In genomic region chr14:49619273-49619672, GRCh38 we compare ENCODE assay signal across 8 cellular contexts. TPM values are rescaled to one million over a fixed set of nuclear protein-coding genes. Genes with fewer than 3 reads are reported as not detected.
DNase-seq lines count a peak whose midpoint lies in the region; ATAC-seq and TF ChIP-seq lines count a peak whose summit lies in the region.
"Not testable (repeated sequence)": the region's sequence is repeated elsewhere in the genome, so short reads cannot be mapped to it uniquely, and the experiment has no call there.

No MANE protein-coding gene starts in this region.

- peaks cover 17% of the 10 kb centered on the region for H3K4me1 Mint-ChIP-seq in Calu3 (ENCODE audit: low read depth, unreplicated experiment)
- peaks cover 34% of the 10 kb centered on the region for H3K4me1 Mint-ChIP-seq in activated CD4-positive, alpha-beta T cell treated with anti-CD3 and anti-CD28 coated beads, Interleukin-2, amount 10 ng/mL, durations not matched to agents 24 days and 14 days
- H3K4me1 Mint-ChIP-seq in type B pancreatic cell (ENCODE audit: unreplicated experiment), result peaks cover 31% of the 10 kb centered on the region

- H3K4ac ChIP-seq in trophoblast cell (ENCODE audit: low read depth, low read length), result peak overlapping the region; percentile 17

- H3K36me3 Mint-ChIP-seq in Calu3 (ENCODE audit: insufficient read depth, unreplicated experiment), result peaks cover 66% of the 10 kb centered on the region
- peaks cover 67% of the 10 kb centered on the region for H3K36me3 Mint-ChIP-seq in activated CD4-positive, alpha-beta T cell treated with anti-CD3 and anti-CD28 coated beads, Interleukin-2, amount 10 ng/mL, durations not matched to agents 24 days and 14 days (ENCODE audit: low read depth)
- peaks cover 20% of the 10 kb centered on the region for H3K36me3 Mint-ChIP-seq in type B pancreatic cell

- H3K4me3 ChIP-seq in MM.1S (ENCODE audit: low read length) (peak overlapping the region; percentile 81), brain microvascular endothelial cell (ENCODE audit: low read depth, low read length) (peak overlapping the region; percentile 88), fibroblast of pulmonary artery (replicated peaks; ENCODE audit: low read depth, low read length) (peak overlapping the region; percentile 93), lung (peak overlapping the region; percentile 94), trophoblast cell (ENCODE audit: low read depth, low read length) (peak overlapping the region; percentile 50)

- H3K4me1 ChIP-seq in MM.1S (ENCODE audit: low read length); trophoblast cell (ENCODE audit: control insufficient read depth in 1 of 2, insufficient read depth in 2 of 2, low read length in 2 of 2): not testable (repeated sequence)
- H3K4me1 ChIP-seq in lung (ENCODE audit: control insufficient read depth in 2 of 2, insufficient read depth in 2 of 2, low read length in 2 of 2), result peaks cover 4 to 15% of the 10 kb centered on the region in 2 donors

- not testable (repeated sequence) for TF ChIP-seq CTCF in Calu3 (IDR thresholded peaks at IDR 0.05; ENCODE audit: unreplicated experiment); MM.1S (IDR thresholded peaks at IDR 0.05; ENCODE audit: low read length); brain microvascular endothelial cell (IDR thresholded peaks at IDR 0.05; ENCODE audit: low read depth, low read length, missing control alignments); fibroblast of pulmonary artery (IDR thresholded peaks at IDR 0.05; ENCODE audit: low read length, missing control alignments); lung (IDR thresholded peaks at IDR 0.05; ENCODE audit: control extremely low read depth, extremely low read depth); type B pancreatic cell (conservative IDR thresholded peaks at IDR 0.05)

- not testable (repeated sequence) for H3K27me3 ChIP-seq in MM.1S (replicated peaks; ENCODE audit: insufficient read depth, low read length); brain microvascular endothelial cell (replicated peaks); lung (ENCODE audit: control insufficient read depth, insufficient read depth); trophoblast cell (ENCODE audit: insufficient read depth, low read length)

- H3K9ac ChIP-seq in MM.1S (ENCODE audit: low read length) (peak overlapping the region; percentile 95; the same call in 1 of the 2 replicates), trophoblast cell (ENCODE audit: low read length) (peak overlapping the region; percentile 70)

- H3F3A ChIP-seq in MM.1S (ENCODE audit: insufficient read depth, low read length), result not testable (repeated sequence)

- H2AFZ ChIP-seq in MM.1S (ENCODE audit: low read length); trophoblast cell (ENCODE audit: insufficient read depth, low read length, poor library complexity): not testable (repeated sequence)

- intact Hi-C loops in Calu3 (cut with micrococcal nuclease; ENCODE audit: unreplicated experiment); activated CD4-positive, alpha-beta T cell treated with anti-CD3 and anti-CD28 coated beads, Interleukin-2, amount 10 ng/mL, durations not matched to agents 24 days and 14 days (cut with micrococcal nuclease): not testable (repeated sequence)

- not testable (repeated sequence) for H3K9me3 ChIP-seq in MM.1S (replicated peaks; ENCODE audit: insufficient read depth, low read length); lung (ENCODE audit: control insufficient read depth in 2 of 2, insufficient read depth in 1 of 2, low read length in 1 of 2); trophoblast cell (ENCODE audit: insufficient read depth, low read depth, low read length)

- not testable (repeated sequence) for H3K36me3 ChIP-seq in MM.1S (replicated peaks; ENCODE audit: insufficient read depth, low read length); lung (ENCODE audit: control insufficient read depth in 2 of 2, insufficient read depth in 2 of 2, low read length in 2 of 2)
- H3K36me3 ChIP-seq in brain microvascular endothelial cell (replicated peaks) (peaks cover 14% of the 10 kb centered on the region), trophoblast cell (ENCODE audit: control insufficient read depth in 1 of 2, insufficient read depth in 2 of 2, low read length in 2 of 2) (peaks cover 5 to 11% of the 10 kb centered on the region in 2 experiments)

- ATAC-seq in lung (ENCODE audit: insufficient read depth, low FRiP score), result not testable (repeated sequence)

- not testable (repeated sequence) for H2BK5ac ChIP-seq in trophoblast cell (ENCODE audit: low read depth, low read length, poor library complexity)

- H3K27ac ChIP-seq in MM.1S (ENCODE audit: low read length); brain microvascular endothelial cell; lung (ENCODE audit: low read depth in 1 of 2, low read length in 1 of 2); trophoblast cell (ENCODE audit: low read depth, low read length): not testable (repeated sequence)

- H3K23ac ChIP-seq in trophoblast cell (ENCODE audit: low read length), result not testable (repeated sequence)

- not testable (repeated sequence) for H3K14ac ChIP-seq in trophoblast cell (ENCODE audit: low read length)

- CTCF ChIA-PET in Calu3 (lab: Charles Lee), result interaction anchor here (0.9 kb wide), 1 partner anchor 16 kb away, joined by 3 read pairs; no protein-coding TSS in a partner anchor

- in situ Hi-C loops in brain microvascular endothelial cell (cut with HindIII; ENCODE audit: low pct_ligation_motif_present, low sequenced_read_pairs), result not testable (repeated sequence)

- not testable (repeated sequence) for H3K27me3 Mint-ChIP-seq in Calu3 (ENCODE audit: unreplicated experiment); activated CD4-positive, alpha-beta T cell treated with anti-CD3 and anti-CD28 coated beads, Interleukin-2, amount 10 ng/mL, durations not matched to agents 24 days and 14 days; type B pancreatic cell

- not testable (repeated sequence) for H2BK12ac ChIP-seq in trophoblast cell (ENCODE audit: low read length)

- not testable (repeated sequence) for H4K8ac ChIP-seq in trophoblast cell (ENCODE audit: low read depth, low read length)

- not testable (repeated sequence) for H2AK5ac ChIP-seq in trophoblast cell (ENCODE audit: low read length)

- H3K79me1 ChIP-seq in trophoblast cell (ENCODE audit: low read length), result peaks cover 13% of the 10 kb centered on the region

- H3K27ac Mint-ChIP-seq in Calu3 (ENCODE audit: unreplicated experiment) (peak overlapping the region; percentile 99), type B pancreatic cell (peak overlapping the region; percentile 100)
- peak overlapping the region; percentile 96 for H3K27ac Mint-ChIP-seq in activated CD4-positive, alpha-beta T cell treated with anti-CD3 and anti-CD28 coated beads, Interleukin-2, amount 10 ng/mL, durations not matched to agents 24 days and 14 days

- H3K79me2 ChIP-seq in MM.1S (ENCODE audit: low read length) (peaks cover 56% of the 10 kb centered on the region), trophoblast cell (ENCODE audit: control insufficient read depth, insufficient read depth, low read length, poor library complexity) (peaks cover 20% of the 10 kb centered on the region)

- H4K20me1 ChIP-seq in MM.1S (ENCODE audit: insufficient read depth, low read length), result not testable (repeated sequence)

- H3K18ac ChIP-seq in trophoblast cell (ENCODE audit: low read length), result not testable (repeated sequence)

- 71 to 84% methylated on average over 19 of the region's 19 CpGs for WGBS in lung, 2 donors
- no CpG with 5 or more reads among the region's 19 CpGs for WGBS in trophoblast cell (ENCODE audit: extremely low coverage, insufficient coverage, insufficient read length)

- H4K12ac ChIP-seq in trophoblast cell (ENCODE audit: low read depth, low read length), result not testable (repeated sequence)

- H3K9me2 ChIP-seq in MM.1S (replicated peaks; ENCODE audit: insufficient read depth, low read length), result not testable (repeated sequence)

- not testable (repeated sequence) for DNase-seq in Calu3; MM.1S; activated CD4-positive, alpha-beta T cell treated with anti-CD3 and anti-CD28 coated beads, Interleukin-2, amount 10 ng/mL, durations not matched to agents 24 days and 14 days; brain microvascular endothelial cell; fibroblast of pulmonary artery (ENCODE audit: low read depth); trophoblast cell; type B pancreatic cell (ENCODE audit: extremely low spot score, unreplicated experiment)
- DNase-seq in lung (ENCODE audit: low spot score), result peak; percentile 17

- H4K91ac ChIP-seq in trophoblast cell (ENCODE audit: low read depth, low read length), result not testable (repeated sequence)

- not testable (repeated sequence) for H2BK120ac ChIP-seq in trophoblast cell (ENCODE audit: insufficient read depth, low read length, poor library complexity)

- H3K4me3 Mint-ChIP-seq in Calu3 (ENCODE audit: low read depth, unreplicated experiment) (peak overlapping the region; percentile 95), type B pancreatic cell (peak overlapping the region; percentile 99)
- peak overlapping the region; percentile 96 for H3K4me3 Mint-ChIP-seq in activated CD4-positive, alpha-beta T cell treated with anti-CD3 and anti-CD28 coated beads, Interleukin-2, amount 10 ng/mL, durations not matched to agents 24 days and 14 days

- BruUV-seq in Calu3 (replicated peaks; lab: Mats Ljungman, UMichigan), result not testable (repeated sequence)

- peak overlapping the region; percentile 54 for H3K4me2 ChIP-seq in MM.1S (ENCODE audit: low read depth, low read length)
- H3K4me2 ChIP-seq in trophoblast cell (ENCODE audit: low read length), result peak overlapping the region; percentile 96

- H3K9me3 Mint-ChIP-seq in Calu3 (ENCODE audit: low read depth, unreplicated experiment); activated CD4-positive, alpha-beta T cell treated with anti-CD3 and anti-CD28 coated beads, Interleukin-2, amount 10 ng/mL, durations not matched to agents 24 days and 14 days; type B pancreatic cell: not testable (repeated sequence)

RNA-seq across cellular contexts. Expression of gene RPL36AL, which starts 1.2 kb away (rescaled TPM):
- total RNA-seq in Calu3 (2022) (159 and 161 TPM in 2 replicates), lung (100 to 1,000 TPM; 117 to 158 TPM), type B pancreatic cell (ENCODE audit: low replicate concordance) (134 and 156 TPM in 2 replicates)
- total RNA-seq in activated CD4-positive, alpha-beta T cell treated with anti-CD3 and anti-CD28 coated beads, Interleukin-2, amount 10 ng/mL, durations not matched to agents 24 days and 14 days, result 221 and 229 TPM in 2 replicates
- 100 to 1,000 TPM; 343 to 729 TPM for polyA plus RNA-seq in lung
- 509 and 527 TPM in 2 replicates for polyA plus RNA-seq in trophoblast cell (2013)

RNA-seq across cellular contexts. Expression of gene MGAT2, which starts 1.3 kb away (rescaled TPM):
- total RNA-seq in Calu3 (2022) (39.3 and 45.8 TPM in 2 replicates), lung (10 to 100 TPM; 26.8 to 44.2 TPM), type B pancreatic cell (ENCODE audit: low replicate concordance) (25.6 and 27.0 TPM in 2 replicates)
- total RNA-seq in activated CD4-positive, alpha-beta T cell treated with anti-CD3 and anti-CD28 coated beads, Interleukin-2, amount 10 ng/mL, durations not matched to agents 24 days and 14 days, result 45.6 and 48.5 TPM in 2 replicates
- polyA plus RNA-seq in lung, result 10 to 100 TPM; 15.2 to 32.4 TPM
- polyA plus RNA-seq in trophoblast cell (2013), result 18.0 and 18.4 TPM in 2 replicates

RNA-seq across cellular contexts. Expression of gene DNAAF2, which starts 15.8 kb away (rescaled TPM):
- total RNA-seq in Calu3 (2022) (11.3 and 13.2 TPM in 2 replicates), lung (10 to 100 TPM; 11.7 to 12.3 TPM), type B pancreatic cell (ENCODE audit: low replicate concordance) (14.8 and 16.5 TPM in 2 replicates)
- 12.3 and 12.5 TPM in 2 replicates for total RNA-seq in activated CD4-positive, alpha-beta T cell treated with anti-CD3 and anti-CD28 coated beads, Interleukin-2, amount 10 ng/mL, durations not matched to agents 24 days and 14 days
- 1 to 10 TPM; 4.4 to 8.2 TPM for polyA plus RNA-seq in lung
- 6.2 and 6.3 TPM in 2 replicates for polyA plus RNA-seq in trophoblast cell (2013)

RNA-seq across cellular contexts. Expression of gene LRR1, which starts 20.5 kb away (rescaled TPM):
- 27.3 and 30.5 TPM in 2 replicates for total RNA-seq in Calu3 (2022)
- total RNA-seq in activated CD4-positive, alpha-beta T cell treated with anti-CD3 and anti-CD28 coated beads, Interleukin-2, amount 10 ng/mL, durations not matched to agents 24 days and 14 days, result 47.7 and 50.4 TPM in 2 replicates
- 10 to 100 TPM in 1 of 2 donors, 1 to 10 TPM in 1; 6.9 to 11.9 TPM for total RNA-seq in lung
- polyA plus RNA-seq in lung, result 1 to 10 TPM; 5.7 to 8.3 TPM
- 12.6 and 13.5 TPM in 2 replicates for polyA plus RNA-seq in trophoblast cell (2013)
- 12.5 and 20.1 TPM in 2 replicates for total RNA-seq in type B pancreatic cell (ENCODE audit: low replicate concordance)

RNA-seq across cellular contexts. Expression of gene RPS29, which starts 33.1 kb away (rescaled TPM):
- total RNA-seq in Calu3 (2022) (948 and 1,051 TPM in 2 replicates), lung (1,000 to 10,000 TPM in 1 of 2 donors, 100 to 1,000 TPM in 1; 413 to 1,209 TPM), type B pancreatic cell (ENCODE audit: low replicate concordance) (1,493 and 1,875 TPM in 2 replicates)
- total RNA-seq in activated CD4-positive, alpha-beta T cell treated with anti-CD3 and anti-CD28 coated beads, Interleukin-2, amount 10 ng/mL, durations not matched to agents 24 days and 14 days, result 1,960 and 2,033 TPM in 2 replicates
- polyA plus RNA-seq in lung, result 1,000 to 10,000 TPM; 2,302 to 3,240 TPM
- 13,391 and 13,743 TPM in 2 replicates for polyA plus RNA-seq in trophoblast cell (2013)
